In the genomic region with DNA sequence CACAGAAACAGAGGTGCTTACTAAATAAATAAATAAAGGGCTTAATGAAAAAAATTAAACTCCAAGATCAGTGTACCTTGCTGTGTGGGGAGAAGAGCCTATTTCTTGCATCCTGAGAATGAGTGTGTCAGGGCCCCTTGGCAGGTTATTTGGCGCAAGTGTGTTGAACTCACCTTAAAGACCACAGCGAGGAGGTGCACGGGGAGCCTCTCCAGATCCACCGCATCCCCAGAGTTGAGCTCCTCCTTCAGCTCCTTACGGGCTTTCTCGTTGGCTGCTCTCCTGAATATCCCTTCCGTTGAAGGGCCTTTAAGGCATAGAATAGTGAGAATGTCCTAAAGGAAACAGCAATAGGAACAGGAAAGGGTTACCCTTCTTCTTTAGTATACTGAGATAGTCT, we compare ENCODE assay signal across 14 cellular contexts. TPM values are rescaled to one million over a fixed set of nuclear protein-coding genes. Genes with fewer than 3 reads are reported as not detected.
DNase-seq lines count a peak whose midpoint lies in the region; ATAC-seq and TF ChIP-seq lines count a peak whose summit lies in the region.
"Had no signal": no experiment of that assay in that cellular context is flagged by ENCODE, and none has a peak within 500 bp of the region (broad histone marks: within the 10 kb centered on the region; RNA-seq: fewer than 3 reads in every experiment).

No MANE protein-coding gene starts in this region.

- no peak overlapping the region for H3K4ac ChIP-seq in neuronal stem cell (ENCODE audit: low read length)

- TF ChIP-seq CTCF in Peyer's patch (IDR thresholded peaks at IDR 0.05) = no peak

- peaks cover 64% of the 10 kb centered on the region for H3K4me1 Mint-ChIP-seq in activated T-cell treated with anti-CD3 and anti-CD28 coated beads, Interleukin-2, amount 50 U/mL, for 4 hours (ENCODE audit: low read depth)
- H3K4me1 Mint-ChIP-seq in dendritic cell treated with granulocyte-macrophage colony-stimulating factor and Interleukin-4, amounts not matched to agents 40 ng/mL and 50 ng/mL, for 4 days (ENCODE audit: low read depth) = peaks cover 71% of the 10 kb centered on the region
- H3K4me1 Mint-ChIP-seq in stimulated activated memory B cell treated with anti-CD40 and anti-IgM and Interleukin-4, amounts not matched to agents 10 μg/mL and 1 μg/mL and 100 μg/mL, for 72 hours = peaks cover 77% of the 10 kb centered on the region

- intact Hi-C loops in dendritic cell treated with granulocyte-macrophage colony-stimulating factor and Interleukin-4, amounts not matched to agents 40 ng/mL and 50 ng/mL, for 4 days (cut with micrococcal nuclease) = loop anchor here (5.0 kb wide), 1 partner anchor 34 kb away; no protein-coding TSS in a partner anchor
- intact Hi-C loops in posterior cingulate gyrus (cut with DNase I) = no loop called here

- TF ChIP-seq POLR2A in Peyer's patch (IDR thresholded peaks at IDR 0.05) = no peak

- H3K14ac ChIP-seq in neuronal stem cell (ENCODE audit: low read length) = no peak overlapping the region

- H2AFZ ChIP-seq in neuronal stem cell (ENCODE audit: low read length) = no peak overlapping the region
- H2AFZ ChIP-seq: parathyroid adenoma had no signal

- no peaks in the 10 kb centered on the region for H3K27me3 Mint-ChIP-seq in activated T-cell treated with anti-CD3 and anti-CD28 coated beads, Interleukin-2, amount 50 U/mL, for 4 hours (ENCODE audit: low read depth)
- H3K27me3 Mint-ChIP-seq in dendritic cell treated with granulocyte-macrophage colony-stimulating factor and Interleukin-4, amounts not matched to agents 40 ng/mL and 50 ng/mL, for 4 days = no peaks in the 10 kb centered on the region
- no peaks in the 10 kb centered on the region for H3K27me3 Mint-ChIP-seq in stimulated activated memory B cell treated with anti-CD40 and anti-IgM and Interleukin-4, amounts not matched to agents 10 μg/mL and 1 μg/mL and 100 μg/mL, for 72 hours

- peaks cover 80% of the 10 kb centered on the region for H3K36me3 Mint-ChIP-seq in activated T-cell treated with anti-CD3 and anti-CD28 coated beads, Interleukin-2, amount 50 U/mL, for 4 hours (ENCODE audit: insufficient read depth)
- peaks cover 78% of the 10 kb centered on the region for H3K36me3 Mint-ChIP-seq in dendritic cell treated with granulocyte-macrophage colony-stimulating factor and Interleukin-4, amounts not matched to agents 40 ng/mL and 50 ng/mL, for 4 days (ENCODE audit: low read depth)
- H3K36me3 Mint-ChIP-seq in stimulated activated memory B cell treated with anti-CD40 and anti-IgM and Interleukin-4, amounts not matched to agents 10 μg/mL and 1 μg/mL and 100 μg/mL, for 72 hours = peaks cover 76% of the 10 kb centered on the region

- no peak overlapping the region for H2AK5ac ChIP-seq in neuronal stem cell (ENCODE audit: low read depth, low read length)

- no peak overlapping the region for H2BK5ac ChIP-seq in neuronal stem cell (ENCODE audit: low read length)

- no peaks in the 10 kb centered on the region for H3K9me3 Mint-ChIP-seq in activated T-cell treated with anti-CD3 and anti-CD28 coated beads, Interleukin-2, amount 50 U/mL, for 4 hours
- H3K9me3 Mint-ChIP-seq in dendritic cell treated with granulocyte-macrophage colony-stimulating factor and Interleukin-4, amounts not matched to agents 40 ng/mL and 50 ng/mL, for 4 days = no peaks in the 10 kb centered on the region
- H3K9me3 Mint-ChIP-seq in stimulated activated memory B cell treated with anti-CD40 and anti-IgM and Interleukin-4, amounts not matched to agents 10 μg/mL and 1 μg/mL and 100 μg/mL, for 72 hours = no peaks in the 10 kb centered on the region

- no peak overlapping the region for H2BK12ac ChIP-seq in neuronal stem cell (ENCODE audit: low read length)

- H4K91ac ChIP-seq in neuronal stem cell (ENCODE audit: low read depth, low read length, poor library complexity) = no peak overlapping the region

- no peak overlapping the region for H2BK120ac ChIP-seq in neuronal stem cell (ENCODE audit: low read depth, low read length)

- ATAC-seq in activated T-cell treated with anti-CD3 and anti-CD28 coated beads, Interleukin-2, amount 50 U/mL, for 4 hours = no peak
- no peak for ATAC-seq in stimulated activated memory B cell treated with anti-CD40 and anti-IgM and Interleukin-4, amounts not matched to agents 10 μg/mL and 1 μg/mL and 100 μg/mL, for 72 hours
- ATAC-seq in GM21723 (IDR thresholded peaks at IDR 0.05; ENCODE audit: unreplicated experiment) = no peak

- no peaks in the 10 kb centered on the region for H3K27me3 ChIP-seq in Peyer's patch
- H3K27me3 ChIP-seq in neuronal stem cell (ENCODE audit: control insufficient read depth in 3 of 3, insufficient read depth in 3 of 3, low read depth in 1 of 3, low read length in 3 of 3) = peaks cover 0 to 30% (median 0%) of the 10 kb centered on the region in 3 experiments
- H3K27me3 ChIP-seq: uterus had no signal

- H3K36me3 ChIP-seq in Peyer's patch (no peaks in the 10 kb centered on the region), neuronal stem cell (replicated peaks in 1 of 2; ENCODE audit: control insufficient read depth in 2 of 2, insufficient read depth in 2 of 2, low read length in 2 of 2) (no peaks in the 10 kb centered on the region)
- H3K36me3 ChIP-seq: brain microvascular endothelial cell, uterus had no signal

- H3K4me3 ChIP-seq in Peyer's patch = no peak overlapping the region
- no peak overlapping the region for H3K4me3 ChIP-seq in neuronal stem cell (ENCODE audit: low read length in 2 of 2)
- H3K4me3 ChIP-seq: uterus had no signal

- H2BK15ac ChIP-seq in neuronal stem cell (ENCODE audit: low read length) = no peak overlapping the region

- no CpG with 5 or more reads among the region's 7 CpGs for WGBS in neuronal stem cell (ENCODE audit: extremely low coverage in 2 of 2, insufficient read length in 2 of 2, insufficient replicate concordance in 1 of 2), 2 donors

- H3K4me1 ChIP-seq in Peyer's patch (peaks cover 0 to 17% (median 9%) of the 10 kb centered on the region in 4 donors), neuronal stem cell (ENCODE audit: control insufficient read depth in 2 of 2, insufficient read depth in 1 of 2, low read depth in 1 of 2, low read length in 2 of 2) (no peaks in the 10 kb centered on the region)
- H3K4me1 ChIP-seq: parathyroid adenoma, uterus had no signal

- peak overlapping the region; percentile 15 to 79 (median 42) for H3K27ac ChIP-seq in Peyer's patch
- H3K27ac ChIP-seq in neuronal stem cell (replicated peaks; ENCODE audit: low read length) = no peak overlapping the region
- H3K27ac ChIP-seq: brain microvascular endothelial cell, parathyroid adenoma had no signal

- H3K79me1 ChIP-seq in neuronal stem cell (ENCODE audit: low read depth, low read length) = no peaks in the 10 kb centered on the region

- H3K27ac Mint-ChIP-seq in dendritic cell treated with granulocyte-macrophage colony-stimulating factor and Interleukin-4, amounts not matched to agents 40 ng/mL and 50 ng/mL, for 4 days = peak overlapping the region; percentile 97
- peak overlapping the region; percentile 84 for H3K27ac Mint-ChIP-seq in stimulated activated memory B cell treated with anti-CD40 and anti-IgM and Interleukin-4, amounts not matched to agents 10 μg/mL and 1 μg/mL and 100 μg/mL, for 72 hours

- H3K18ac ChIP-seq in neuronal stem cell (ENCODE audit: low read length) = no peak overlapping the region

- DNase-seq in activated T-cell treated with anti-CD3 and anti-CD28 coated beads, Interleukin-2, amount 50 U/mL, for 4 hours = no peak
- no peak for DNase-seq in activated T-cell treated with anti-CD3 and anti-CD28 coated beads for 4 hours
- DNase-seq in Peyer's patch = no peak
- DNase-seq in neuronal stem cell (ENCODE audit: low spot score) = no peak
- DNase-seq in posterior cingulate gyrus = no peak
- DNase-seq: ACHN, brain microvascular endothelial cell, NCI-H69, uterus had no signal

- H3K9me3 ChIP-seq in Peyer's patch (no peaks in the 10 kb centered on the region), neuronal stem cell (replicated peaks in 1 of 2; ENCODE audit: control insufficient read depth in 2 of 2, insufficient read depth in 1 of 2, low read depth in 1 of 2, low read length in 2 of 2) (no peaks in the 10 kb centered on the region)
- H3K9me3 ChIP-seq: uterus had no signal

- no peak overlapping the region for H4K8ac ChIP-seq in neuronal stem cell (ENCODE audit: low read depth, low read length)

- no peak overlapping the region for H3K23ac ChIP-seq in neuronal stem cell (ENCODE audit: low read depth, low read length, poor library complexity)

- peak overlapping the region; percentile 99 for H3K4me3 Mint-ChIP-seq in activated T-cell treated with anti-CD3 and anti-CD28 coated beads, Interleukin-2, amount 50 U/mL, for 4 hours
- peak overlapping the region; percentile 82 for H3K4me3 Mint-ChIP-seq in dendritic cell treated with granulocyte-macrophage colony-stimulating factor and Interleukin-4, amounts not matched to agents 40 ng/mL and 50 ng/mL, for 4 days
- peak overlapping the region; percentile 94 for H3K4me3 Mint-ChIP-seq in stimulated activated memory B cell treated with anti-CD40 and anti-IgM and Interleukin-4, amounts not matched to agents 10 μg/mL and 1 μg/mL and 100 μg/mL, for 72 hours

- no peak overlapping the region for H3K9ac ChIP-seq in neuronal stem cell (ENCODE audit: low read depth, low read length, poor library complexity)
- H3K9ac ChIP-seq: parathyroid adenoma had no signal

- H3K4me2 ChIP-seq in neuronal stem cell (ENCODE audit: insufficient read depth, low read length, poor library complexity, severe bottlenecking) = no peak overlapping the region

RNA-seq across cellular contexts. Expression of gene TAGAP, which starts 3.6 kb away (rescaled TPM):
- 100 to 1,000 TPM; 120 to 132 (median 130) TPM for total RNA-seq in activated T-cell treated with anti-CD3 and anti-CD28 coated beads, Interleukin-2, amount 50 U/mL, for 4 hours
- total RNA-seq in Peyer's patch = 10 to 100 TPM in 1 of 4 donors, 1 to 10 TPM in 3; 3.9 to 18.2 (median 5.4) TPM
- not detected for polyA plus RNA-seq in neuronal stem cell (2013, experiment 1 of 2)
- not detected for polyA plus RNA-seq in neuronal stem cell (2013, experiment 2 of 2)
- total RNA-seq: RPMI7951 had no signal

RNA-seq across cellular contexts. Expression of gene RSPH3, which starts 41.2 kb away (rescaled TPM):
- total RNA-seq in activated T-cell treated with anti-CD3 and anti-CD28 coated beads, Interleukin-2, amount 50 U/mL, for 4 hours = 1 to 10 TPM; 1.6 to 2.1 (median 1.7) TPM
- total RNA-seq in Peyer's patch = 10 to 100 TPM; 14.9 to 24.5 (median 20.1) TPM
- 3.8 TPM for polyA plus RNA-seq in neuronal stem cell (2013, experiment 1 of 2)
- 4.0 TPM for polyA plus RNA-seq in neuronal stem cell (2013, experiment 2 of 2)

Comparison
In these comparisons a context has a peak if more than half of its experiments do, and no peak if none do; other contexts are left out.
1. RNA of gene TAGAP, which starts 3.6 kb away (total RNA-seq): 120 to 132 TPM in activated T-cell treated with anti-CD3 and anti-CD28 coated beads, Interleukin-2, amount 50 U/mL, for 4 hours; 3.9 to 18.2 TPM in Peyer's patch; every median in the first group is over 4 times any median in the second.
2. RNA of gene RSPH3, which starts 41.2 kb away (total RNA-seq): 14.9 to 24.5 TPM in Peyer's patch; 1.6 to 2.1 TPM in activated T-cell treated with anti-CD3 and anti-CD28 coated beads, Interleukin-2, amount 50 U/mL, for 4 hours; every median in the first group is over 4 times any median in the second.
3. Peak in every context shown above with its lines, with median percentiles within 50 percentile points of each other: H3K4me3 Mint-ChIP-seq.